In the genomic region with DNA sequence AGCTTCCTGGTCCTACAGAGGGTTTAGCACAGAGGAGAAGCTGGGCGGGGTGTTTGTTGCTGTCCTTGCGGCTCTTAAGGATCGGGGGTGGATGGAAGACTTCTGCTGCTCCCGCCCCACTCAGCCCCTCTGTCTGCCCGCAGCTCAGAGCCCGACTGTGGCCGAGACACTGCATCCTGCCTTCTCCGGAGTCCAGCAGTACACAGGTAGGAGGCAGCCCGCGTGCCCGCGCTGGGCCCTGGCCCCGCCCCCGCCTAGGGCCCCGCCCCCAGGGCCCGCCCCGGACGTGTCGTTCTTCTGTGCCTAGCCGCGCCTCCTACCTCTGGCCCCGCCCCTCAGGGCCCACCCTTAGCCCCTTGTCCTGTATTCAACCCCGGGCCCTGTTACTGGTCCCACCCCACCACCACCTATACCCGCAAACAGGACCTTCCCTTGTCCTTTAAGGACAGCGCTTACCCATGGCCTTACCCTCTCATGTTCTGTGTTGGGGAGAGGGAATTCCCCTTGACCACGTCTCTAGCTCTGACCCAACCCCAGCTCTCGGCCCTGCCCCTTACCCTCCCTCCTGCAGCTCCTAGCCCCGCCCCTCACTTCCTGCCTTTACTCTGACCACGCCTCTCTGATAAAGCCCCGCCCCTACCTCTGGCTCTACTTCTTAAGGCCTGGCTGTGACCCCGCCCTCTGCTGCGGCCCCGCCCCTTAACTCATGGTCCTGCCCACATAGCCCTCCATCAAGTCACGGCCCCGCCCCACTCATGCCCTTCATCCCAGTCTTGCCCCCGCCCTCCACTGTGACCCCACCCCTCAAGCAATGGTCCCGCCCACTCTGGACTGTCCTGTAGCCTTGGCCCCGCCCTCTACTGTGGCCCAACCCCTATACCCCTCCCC, we compare ENCODE assay signal across 8 cellular contexts.
DNase-seq lines count a peak whose midpoint lies in the region; ATAC-seq, FAIRE-seq and TF ChIP-seq lines count a peak whose summit lies in the region.

No MANE protein-coding gene starts in this region.

- no peak overlapping the region for H3K9ac ChIP-seq in endothelial cell of umbilical vein (replicated peaks; ENCODE audit: extremely low read depth, insufficient read depth, low read length)

- H3K4me1 Mint-ChIP-seq in natural killer cell, result peaks cover 0 to 12% of the 10 kb centered on the region in 2 donors

- no peaks in the 10 kb centered on the region for H3K9me3 ChIP-seq in endothelial cell of umbilical vein (replicated peaks; ENCODE audit: control insufficient read depth, insufficient read depth, low read length)
- H3K9me3 ChIP-seq in upper lobe of left lung, result no peaks in the 10 kb centered on the region

- peak; percentile 89 for DNase-seq in GM13977 (ENCODE audit: low spot score)
- peak; percentile 8 for DNase-seq in NCI-H748 treated with DMSO at 0.1 percent for 48 hours (lab: John Stamatoyannopoulos, UW)
- DNase-seq in activated CD8-positive, alpha-beta memory T cell treated with anti-CD3 and anti-CD28 coated beads for 48 hours (ENCODE audit: low read depth in 2 of 3, low spot score in 2 of 3), result peak; percentile 43 to 71 (median 57)
- peak; percentile 22 for DNase-seq in endothelial cell of umbilical vein (ENCODE audit: low read depth, low spot score)
- peak; percentile 75 for DNase-seq in natural killer cell
- DNase-seq in upper lobe of left lung, result peak; percentile 90

- no TSS peak for BruUV-seq in endothelial cell of umbilical vein (replicated peaks; lab: Mats Ljungman, UMichigan)

- H3K27me3 Mint-ChIP-seq in natural killer cell (ENCODE audit: low read depth in 2 of 2), result peaks cover 0 to 8% of the 10 kb centered on the region in 2 donors

- dilution Hi-C loops in endothelial cell of umbilical vein (cut with MboI; ENCODE audit: extremely low pct_ligation_motif_present, low sequenced_read_pairs), result no loop called here

- TF ChIP-seq EP300 in upper lobe of left lung (IDR thresholded peaks at IDR 0.05), result no peak

- no peaks in the 10 kb centered on the region for H4K20me1 ChIP-seq in endothelial cell of umbilical vein (replicated peaks; ENCODE audit: control insufficient read depth, extremely low read depth, insufficient read depth, low read length)

- H3K9me1 ChIP-seq in endothelial cell of umbilical vein (replicated peaks; ENCODE audit: control insufficient read depth, extremely low read depth, insufficient read depth, low read length), result no peaks in the 10 kb centered on the region

- no peaks in the 10 kb centered on the region for H3K36me3 Mint-ChIP-seq in natural killer cell

- 2 to 3% methylated on average over 17 to 32 of the region's 38 CpGs for WGBS in upper lobe of left lung, 2 donors

- H3K27ac Mint-ChIP-seq in natural killer cell, result peak overlapping the region; percentile 21 to 88

- no peaks in the 10 kb centered on the region for H3K79me2 ChIP-seq in endothelial cell of umbilical vein (ENCODE audit: control insufficient read depth, insufficient read depth, low read length)

- no peak for FAIRE-seq in endothelial cell of umbilical vein (lab: Jason Lieb, UNC)

- TF ChIP-seq POLR2A in endothelial cell of umbilical vein (IDR thresholded peaks at IDR 0.05; ENCODE audit: low read depth, low read length), result no peak
- peak in 1 of 4 donors; percentile 38 for TF ChIP-seq POLR2A in upper lobe of left lung (IDR thresholded peaks at IDR 0.05)

- H3K36me3 ChIP-seq in endothelial cell of umbilical vein (ENCODE audit: control insufficient read depth in 2 of 2, extremely low read depth in 1 of 2, insufficient read depth in 2 of 2, low read length in 2 of 2) (no peaks in the 10 kb centered on the region), upper lobe of left lung (no peaks in the 10 kb centered on the region)

- H3K4me1 ChIP-seq in endothelial cell of umbilical vein (ENCODE audit: control insufficient read depth, extremely low read depth, insufficient read depth, low read length) (no peaks in the 10 kb centered on the region), upper lobe of left lung (peaks cover 10 to 21% (median 14%) of the 10 kb centered on the region in 4 donors)

- POLR2A ChIA-PET in endothelial cell of umbilical vein (lab: Charles Lee), result no interaction called here

- H3K4me3 ChIP-seq in endothelial cell of umbilical vein (replicated peaks in 1 of 3; ENCODE audit: insufficient read depth in 1 of 3, low read depth in 1 of 3, low read length in 3 of 3) (no peak overlapping the region), upper lobe of left lung (peak overlapping the region in 3 of 4 donors; percentile 16 to 39 (median 37))

- in situ Hi-C loops in GM13977 (cut with MboI; ENCODE audit: low pct_unique_long_range_greater_than_20kb, low sequenced_read_pairs, unreplicated experiment), result no loop called here

- H3K27me3 ChIP-seq in endothelial cell of umbilical vein (ENCODE audit: control insufficient read depth in 2 of 2, insufficient read depth in 2 of 2, low read length in 2 of 2) (peaks cover 6 to 10% of the 10 kb centered on the region in 2 experiments), upper lobe of left lung (peaks cover 0 to 19% (median 0%) of the 10 kb centered on the region in 4 donors)

- H3K27ac ChIP-seq in endothelial cell of umbilical vein (ENCODE audit: insufficient read depth, low read depth, low read length), result no peak overlapping the region
- H3K27ac ChIP-seq in upper lobe of left lung, result peak overlapping the region in 1 of 4 donors; percentile 56

- H3K4me3 Mint-ChIP-seq in natural killer cell, result peak overlapping the region; percentile 45

- intact Hi-C loops in endothelial cell of umbilical vein (cut with micrococcal nuclease) (no loop called here), natural killer cell (cut with micrococcal nuclease) (no loop called here)

- H3K4me2 ChIP-seq in endothelial cell of umbilical vein (ENCODE audit: insufficient read depth, low read length), result no peak overlapping the region

- H3K9me3 Mint-ChIP-seq in natural killer cell, result no peaks in the 10 kb centered on the region

- CTCF ChIA-PET in endothelial cell of umbilical vein (lab: Charles Lee), result interaction anchor here (1.2 to 2.1 kb wide), 4 partner anchors 7 to 200 kb away, joined by 3 to 9 read pairs (median 6); no protein-coding TSS in a partner anchor

- H2AFZ ChIP-seq in endothelial cell of umbilical vein (ENCODE audit: low read depth, low read length), result peak overlapping the region; percentile 39

- ATAC-seq in natural killer cell (peak; percentile 80 to 89 (median 82)), upper lobe of left lung (ENCODE audit: low FRiP score in 2 of 2) (peak; percentile 70 to 91), GM21723 (IDR thresholded peaks at IDR 0.05; ENCODE audit: unreplicated experiment) (no peak), HG03460 (IDR thresholded peaks at IDR 0.05; ENCODE audit: unreplicated experiment) (no peak)

- no peak for TF ChIP-seq CTCF in GM13977 (IDR thresholded peaks at IDR 0.05; ENCODE audit: extremely low read depth, insufficient read depth, missing control alignments)
- no peak for TF ChIP-seq CTCF in endothelial cell of umbilical vein (IDR thresholded peaks at IDR 0.05; ENCODE audit: extremely low read depth in 1 of 2, insufficient read depth in 1 of 2, low read depth in 1 of 2, low read length in 2 of 2)
- TF ChIP-seq CTCF in natural killer cell (IDR thresholded peaks at IDR 0.05), result no peak
- no peak for TF ChIP-seq CTCF in upper lobe of left lung (IDR thresholded peaks at IDR 0.05)

TF ChIP-seq in endothelial cell of umbilical vein, 7 proteins besides CTCF, POLR2A, EP300 and RAD21:
- TF ChIP-seq, protein P1, sequence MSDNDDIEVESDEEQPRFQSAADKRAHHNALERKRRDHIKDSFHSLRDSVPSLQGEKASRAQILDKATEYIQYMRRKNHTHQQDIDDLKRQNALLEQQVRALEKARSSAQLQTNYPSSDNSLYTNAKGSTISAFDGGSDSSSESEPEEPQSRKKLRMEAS (IDR thresholded peaks at IDR 0.05; ENCODE audit: insufficient read depth, insufficient read length), result no peak
- no peak for TF ChIP-seq FOS (IDR thresholded peaks at IDR 0.05; ENCODE audit: borderline replicate concordance, insufficient read depth, low read length)
- TF ChIP-seq JUN (IDR thresholded peaks at IDR 0.05; ENCODE audit: borderline replicate concordance, insufficient read depth, insufficient read length, low read depth), result no peak
- no peak for TF ChIP-seq MYC (IDR thresholded peaks at IDR 0.05; ENCODE audit: low read depth, low read length)
- no peak for TF ChIP-seq EZH2 (IDR thresholded peaks at IDR 0.05; ENCODE audit: borderline replicate concordance, low read depth, low read length, severe bottlenecking)

Comparison
In these comparisons a context has a peak if more than half of its experiments do, and no peak if none do; other contexts are left out.
1. DNase-seq: peak in every context shown above with its lines; median percentile 90 in upper lobe of left lung; 89 in GM13977; 75 in natural killer cell; 57 in activated CD8-positive, alpha-beta memory T cell treated with anti-CD3 and anti-CD28 coated beads for 48 hours; 22 in endothelial cell of umbilical vein; 8 in NCI-H748 treated with DMSO at 0.1 percent for 48 hours.
2. H3K4me3 ChIP-seq: peak in upper lobe of left lung (3 of 4); none in endothelial cell of umbilical vein (0 of 3).
3. ATAC-seq: peak in natural killer cell (3 of 3) and upper lobe of left lung (2 of 2); none in GM21723 (single experiment) and HG03460 (single experiment).